14 cellular contexts compared by ENCODE assay signal in genomic region chr12:6620885-6621274, GRCh38. TPM values are rescaled to one million over a fixed set of nuclear protein-coding genes. Genes with fewer than 3 reads are reported as not detected.
DNase-seq lines count a peak whose midpoint lies in the region; ATAC-seq and TF ChIP-seq lines count a peak whose summit lies in the region.
"Had no signal": no experiment of that assay in that cellular context is flagged by ENCODE, and none has a peak within 500 bp of the region (broad histone marks: within the 10 kb centered on the region; RNA-seq: fewer than 3 reads in every experiment).

No MANE protein-coding gene starts in this region.

- H3K9me3 Mint-ChIP-seq in CD4-positive, CD25-positive, alpha-beta regulatory T cell = no peaks in the 10 kb centered on the region
- H3K9me3 Mint-ChIP-seq in dendritic cell treated with granulocyte-macrophage colony-stimulating factor and Interleukin-4, amounts not matched to agents 40 ng/mL and 50 ng/mL, for 4 days = no peaks in the 10 kb centered on the region

- H3K36me3 ChIP-seq in CD4-positive, CD25-positive, alpha-beta regulatory T cell (ENCODE audit: control insufficient read depth, insufficient read depth, low read length) = no peaks in the 10 kb centered on the region
- no peaks in the 10 kb centered on the region for H3K36me3 ChIP-seq in osteoblast (ENCODE audit: insufficient read depth, low read length)
- peaks cover 0 to 32% (median 10%) of the 10 kb centered on the region in 3 donors for H3K36me3 ChIP-seq in esophagus squamous epithelium
- H3K36me3 ChIP-seq: ovary, SJSA1 had no signal

- ATAC-seq in CD4-positive, CD25-positive, alpha-beta regulatory T cell (ENCODE audit: low read depth in 2 of 2) = peak in 1 of 2 donors; percentile 9
- ATAC-seq in HG02678 (IDR thresholded peaks at IDR 0.05; ENCODE audit: unreplicated experiment) = peak; percentile 28
- ATAC-seq in HG03469 (IDR thresholded peaks at IDR 0.05; ENCODE audit: unreplicated experiment) = no peak

- H3K4me1 ChIP-seq in CD4-positive, CD25-positive, alpha-beta regulatory T cell (ENCODE audit: control insufficient read depth, insufficient read depth, low read length, poor library complexity, severe bottlenecking) = peaks cover 4% of the 10 kb centered on the region
- H3K4me1 ChIP-seq in osteoblast (ENCODE audit: insufficient read depth, low read length) (no peaks in the 10 kb centered on the region), esophagus squamous epithelium (peaks cover 0 to 12% (median 0%) of the 10 kb centered on the region in 3 donors)
- H3K4me1 ChIP-seq: SJSA1 had no signal

- peak overlapping the region in 3 of 4 donors; percentile 66 to 77 (median 75) for H3K4me3 Mint-ChIP-seq in CD4-positive, CD25-positive, alpha-beta regulatory T cell
- H3K4me3 Mint-ChIP-seq in dendritic cell treated with granulocyte-macrophage colony-stimulating factor and Interleukin-4, amounts not matched to agents 40 ng/mL and 50 ng/mL, for 4 days = peak overlapping the region; percentile 69

- no peaks in the 10 kb centered on the region for H3K79me2 ChIP-seq in osteoblast (ENCODE audit: insufficient read depth, low read length)

- H3K4me2 ChIP-seq in osteoblast (ENCODE audit: insufficient read depth, low read length) = peak overlapping the region; percentile 68

- no peaks in the 10 kb centered on the region for H3K27me3 Mint-ChIP-seq in CD4-positive, CD25-positive, alpha-beta regulatory T cell
- peaks cover 3% of the 10 kb centered on the region for H3K27me3 Mint-ChIP-seq in dendritic cell treated with granulocyte-macrophage colony-stimulating factor and Interleukin-4, amounts not matched to agents 40 ng/mL and 50 ng/mL, for 4 days

- H3K4me1 Mint-ChIP-seq in CD4-positive, CD25-positive, alpha-beta regulatory T cell = peaks cover 0 to 17% (median 13%) of the 10 kb centered on the region in 4 donors
- peaks cover 51% of the 10 kb centered on the region for H3K4me1 Mint-ChIP-seq in dendritic cell treated with granulocyte-macrophage colony-stimulating factor and Interleukin-4, amounts not matched to agents 40 ng/mL and 50 ng/mL, for 4 days (ENCODE audit: low read depth)

- H3K27ac Mint-ChIP-seq in CD4-positive, CD25-positive, alpha-beta regulatory T cell = peak overlapping the region in 2 of 3 donors; percentile 43 to 86
- peak overlapping the region; percentile 81 for H3K27ac Mint-ChIP-seq in dendritic cell treated with granulocyte-macrophage colony-stimulating factor and Interleukin-4, amounts not matched to agents 40 ng/mL and 50 ng/mL, for 4 days

- peak overlapping the region; percentile 88 for H2AFZ ChIP-seq in osteoblast (ENCODE audit: low read length)

- no peak for DNase-seq in CD4-positive, CD25-positive, alpha-beta regulatory T cell
- DNase-seq in osteoblast (ENCODE audit: insufficient read length, low spot score, missing footprints) = no peak
- DNase-seq in lower leg skin (ENCODE audit: low spot score in 2 of 2) = no peak
- DNase-seq in esophagus squamous epithelium (lab: John Stamatoyannopoulos, UW) = no peak
- no peak for DNase-seq in HT-29 (ENCODE audit: low spot score)
- DNase-seq: amniotic stem cell, GF-D8, NCI-H1930, ovary, stomach had no signal

- H3K9me3 ChIP-seq in CD4-positive, CD25-positive, alpha-beta regulatory T cell (ENCODE audit: control insufficient read depth in 2 of 2, low read length in 2 of 2) = no peaks in the 10 kb centered on the region
- no peaks in the 10 kb centered on the region for H3K9me3 ChIP-seq in osteoblast (ENCODE audit: low read depth, low read length)
- H3K9me3 ChIP-seq in esophagus squamous epithelium = no peaks in the 10 kb centered on the region
- H3K9me3 ChIP-seq: ovary, SJSA1, stomach had no signal

- no peak overlapping the region for H3K27ac ChIP-seq in CD4-positive, CD25-positive, alpha-beta regulatory T cell (ENCODE audit: insufficient read depth, low read length, poor library complexity, severe bottlenecking)
- H3K27ac ChIP-seq in osteoblast (ENCODE audit: low read depth, low read length) (no peak overlapping the region), esophagus squamous epithelium (no peak overlapping the region)
- H3K27ac ChIP-seq: ovary, SJSA1, stomach had no signal

- H3K4me3 ChIP-seq in CD4-positive, CD25-positive, alpha-beta regulatory T cell (ENCODE audit: low read depth, low read length) = no peak overlapping the region
- H3K4me3 ChIP-seq in osteoblast (ENCODE audit: insufficient read depth, low read length) (no peak overlapping the region), lower leg skin (ENCODE audit: low read depth, poor library complexity, severe bottlenecking) (no peak overlapping the region), esophagus squamous epithelium (peak overlapping the region in 2 of 4 donors; percentile 14 to 49)
- H3K4me3 ChIP-seq: ovary, SJSA1 had no signal

- intact Hi-C loops in dendritic cell treated with granulocyte-macrophage colony-stimulating factor and Interleukin-4, amounts not matched to agents 40 ng/mL and 50 ng/mL, for 4 days (cut with micrococcal nuclease) = no loop called here
- intact Hi-C loops in lower leg skin (cut with DNase I; ENCODE audit: low total_unique reads) = no loop called here
- intact Hi-C loops in esophagus squamous epithelium (cut with DNase I) = no loop called here

- no peaks in the 10 kb centered on the region for H4K20me1 ChIP-seq in osteoblast (ENCODE audit: insufficient read depth, low read length)

- peaks cover 4% of the 10 kb centered on the region for H3K36me3 Mint-ChIP-seq in CD4-positive, CD25-positive, alpha-beta regulatory T cell
- peaks cover 7% of the 10 kb centered on the region for H3K36me3 Mint-ChIP-seq in dendritic cell treated with granulocyte-macrophage colony-stimulating factor and Interleukin-4, amounts not matched to agents 40 ng/mL and 50 ng/mL, for 4 days (ENCODE audit: low read depth)

- TF ChIP-seq CTCF in osteoblast (IDR thresholded peaks at IDR 0.05; ENCODE audit: extremely low read depth, low read depth, low read length) = no peak
- no peak for TF ChIP-seq CTCF in lower leg skin (IDR thresholded peaks at IDR 0.05)
- no peak for TF ChIP-seq CTCF in esophagus squamous epithelium (IDR thresholded peaks at IDR 0.05)

- 90 to 93% methylated on average over 29 of the region's 29 CpGs for WGBS in lower leg skin, 2 donors
- 87 to 91% methylated on average over 22 to 29 of the region's 29 CpGs for WGBS in esophagus squamous epithelium, 2 donors

- no peaks in the 10 kb centered on the region for H3K27me3 ChIP-seq in CD4-positive, CD25-positive, alpha-beta regulatory T cell (ENCODE audit: control insufficient read depth, insufficient read depth, low read length)
- no peaks in the 10 kb centered on the region for H3K27me3 ChIP-seq in osteoblast (ENCODE audit: insufficient read depth, low read length)
- peaks cover 0 to 11% (median 0%) of the 10 kb centered on the region in 4 donors for H3K27me3 ChIP-seq in esophagus squamous epithelium
- H3K27me3 ChIP-seq: ovary, SJSA1 had no signal

- TF ChIP-seq POLR2A in lower leg skin (IDR thresholded peaks at IDR 0.05) (no peak), esophagus squamous epithelium (IDR thresholded peaks at IDR 0.05) (no peak)

RNA-seq across cellular contexts. Expression of gene CHD4, which starts 13.7 kb away (rescaled TPM):
- 474 TPM for total RNA-seq in CD4-positive, CD25-positive, alpha-beta regulatory T cell
- polyA plus RNA-seq in CD4-positive, CD25-positive, alpha-beta regulatory T cell = 10 to 100 TPM; 32.2 to 43.4 (median 38.8) TPM
- 238 and 259 TPM in 2 replicates for total RNA-seq in osteoblast
- 100 to 1,000 TPM; 167 to 235 (median 205) TPM for total RNA-seq in lower leg skin
- 100 to 1,000 TPM; 116 to 165 (median 127) TPM for total RNA-seq in esophagus squamous epithelium
- total RNA-seq in HT-29 (2014; rRNA removed; shearing (Covaris generic)) = 253 and 269 TPM in 2 replicates

RNA-seq across cellular contexts. Expression of gene LPAR5, which starts 14.9 kb away (rescaled TPM):
- 7.0 TPM for total RNA-seq in CD4-positive, CD25-positive, alpha-beta regulatory T cell
- 10 to 100 TPM in 1 of 4 donors, 1 to 10 TPM in 3; 6.6 to 17.3 (median 8.6) TPM for polyA plus RNA-seq in CD4-positive, CD25-positive, alpha-beta regulatory T cell
- under 0.01 TPM in 1 of 2 replicates, not detected in the other for total RNA-seq in osteoblast
- 10 to 100 TPM; 11.0 to 16.4 (median 12.4) TPM for total RNA-seq in lower leg skin
- 10 to 100 TPM; 12.8 to 46.0 (median 17.4) TPM for total RNA-seq in esophagus squamous epithelium
- total RNA-seq in HT-29 (2014; rRNA removed; shearing (Covaris generic)) = 0.03 TPM in 1 of 2 replicates, not detected in the other
- total RNA-seq: SJSA1 had no signal

RNA-seq across cellular contexts. Expression of gene ACRBP, which starts 26.4 kb away (rescaled TPM):
- total RNA-seq in CD4-positive, CD25-positive, alpha-beta regulatory T cell = 13.7 TPM
- under 1 TPM in 1 of 4 donors, not detected in 3; 0.41 TPM for polyA plus RNA-seq in CD4-positive, CD25-positive, alpha-beta regulatory T cell
- total RNA-seq in osteoblast (under 0.01 and 0.36 TPM in 2 replicates), lower leg skin (1 to 10 TPM in 2 of 4 donors, under 1 TPM in 2; 0.42 to 8.6 (median 0.76) TPM), esophagus squamous epithelium (1 to 10 TPM in 2 of 4 donors, under 1 TPM in 1, not detected in 1; 0.35 to 4.0 (median 3.2) TPM)
- total RNA-seq in HT-29 (2014; rRNA removed; shearing (Covaris generic)) = 0.31 TPM in 1 of 2 replicates, not detected in the other
- total RNA-seq: SJSA1 had no signal

RNA-seq across cellular contexts. Expression of gene ING4, which starts 42.0 kb away (rescaled TPM):
- 34.6 TPM for total RNA-seq in CD4-positive, CD25-positive, alpha-beta regulatory T cell
- polyA plus RNA-seq in CD4-positive, CD25-positive, alpha-beta regulatory T cell = 10 to 100 TPM; 70.5 to 90.6 (median 82.4) TPM
- total RNA-seq in osteoblast (46.9 and 53.6 TPM in 2 replicates), lower leg skin (10 to 100 TPM; 40.8 to 63.6 (median 56.0) TPM), esophagus squamous epithelium (10 to 100 TPM in 3 of 4 donors, 1 to 10 TPM in 1; 8.3 to 37.0 (median 26.9) TPM)
- total RNA-seq in HT-29 (2014; rRNA removed; shearing (Covaris generic)) = 25.1 and 27.4 TPM in 2 replicates

RNA-seq across cellular contexts. Expression of gene NOP2, which starts 52.8 kb away (rescaled TPM):
- 77.5 TPM for total RNA-seq in CD4-positive, CD25-positive, alpha-beta regulatory T cell
- polyA plus RNA-seq in CD4-positive, CD25-positive, alpha-beta regulatory T cell = 10 to 100 TPM; 13.2 to 34.0 (median 22.5) TPM
- total RNA-seq in osteoblast (18.3 and 21.4 TPM in 2 replicates), lower leg skin (10 to 100 TPM; 16.2 to 24.0 (median 23.4) TPM), esophagus squamous epithelium (10 to 100 TPM; 36.0 to 51.9 (median 48.2) TPM)
- total RNA-seq in HT-29 (2014; rRNA removed; shearing (Covaris generic)) = 73.5 and 74.9 TPM in 2 replicates
